8 cellular contexts compared by ENCODE assay signal in the genomic region with DNA sequence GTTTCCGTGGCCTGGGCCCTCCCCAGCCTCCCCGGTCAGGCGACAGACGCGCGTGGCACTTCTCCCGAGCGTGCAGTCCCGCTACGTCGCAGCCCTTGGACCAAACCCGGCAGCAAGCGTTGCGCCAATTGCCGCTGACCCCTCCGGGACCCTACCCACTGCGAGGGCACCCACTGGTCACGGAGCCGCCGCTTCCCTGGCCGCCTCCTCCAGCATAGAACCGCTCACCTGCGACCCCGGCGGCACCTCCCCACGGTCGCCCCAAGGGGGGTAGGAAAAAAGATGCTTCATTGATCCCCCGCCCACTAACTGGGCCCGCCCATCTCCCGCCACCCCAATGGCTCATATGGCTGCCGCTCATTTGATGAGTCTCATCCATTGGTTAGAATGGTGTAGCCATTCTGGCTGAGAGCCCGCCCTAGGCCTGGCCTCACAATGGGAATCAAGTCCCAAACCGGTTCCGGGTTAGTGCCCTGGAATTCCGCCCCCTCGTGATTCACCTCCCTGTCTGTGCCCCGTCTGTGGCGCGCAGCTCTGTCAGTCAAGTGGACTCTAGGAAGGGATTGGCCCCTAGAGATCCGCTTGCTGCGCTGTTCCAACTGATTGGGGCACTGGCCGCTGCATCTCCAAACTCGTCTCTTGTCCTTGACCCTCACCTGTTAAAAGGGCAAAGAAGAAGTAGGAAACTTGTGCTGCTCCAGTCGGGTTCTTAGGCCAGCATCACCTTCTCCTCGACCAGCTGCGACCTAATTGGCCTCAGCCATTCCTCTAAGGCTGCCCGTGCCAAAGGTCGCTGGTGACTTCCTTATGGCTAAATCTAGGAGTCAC. TPM values are rescaled to one million over a fixed set of nuclear protein-coding genes. Genes with fewer than 3 reads are reported as not detected.
A peak's percentile ranks its signal among the peaks of the same experiment; 100 is the strongest.
DNase-seq lines count a peak whose midpoint lies in the region; ATAC-seq and TF ChIP-seq lines count a peak whose summit lies in the region.

MSANTD4 (minus strand) TSS at position 274 of the 828 bp plus-strand sequence. CDS start 11,323 bp downstream, outside the sequence.

- H4K8ac ChIP-seq in trophoblast cell (ENCODE audit: low read depth, low read length): peak within 1 kb of the TSS; percentile 90

- intact Hi-C loops in adrenal gland (cut with DNase I): loop anchor here in 1 of 2 donors (10.0 kb wide), 1 partner anchor 53 kb away; the partner anchor contains the start of genes AASDHPPT and KBTBD3
- intact Hi-C loops in cardiac septum (cut with DNase I): loop anchor here (2.0 kb wide), 1 partner anchor 55 kb away; the partner anchor contains the start of genes AASDHPPT and KBTBD3
- intact Hi-C loops in transverse colon (cut with DNase I; ENCODE audit: low total_unique reads): no loop called here

- ATAC-seq in HG02763 (IDR thresholded peaks at IDR 0.05; ENCODE audit: unreplicated experiment) (peak; percentile 97), T-cell (replicated peaks in 1 of 4) (peak; percentile 95 to 97 (median 97))

- H4K12ac ChIP-seq in trophoblast cell (ENCODE audit: low read depth, low read length): peak within 1 kb of the TSS; percentile 58

- peaks cover 16% of the 10 kb centered on the region for H3K36me3 Mint-ChIP-seq in T-cell

- H2BK120ac ChIP-seq in trophoblast cell (ENCODE audit: insufficient read depth, low read length, poor library complexity): no peak within 1 kb of the TSS

- CTCF ChIA-PET in T-cell (lab: Charles Lee): no interaction called here

- WGBS in adrenal gland, 4 donors: 0 to 8% (median 2%) methylated on average over 14 to 48 of the region's 48 CpGs
- no CpG with 5 or more reads among the region's 48 CpGs for WGBS in trophoblast cell (ENCODE audit: extremely low coverage, insufficient coverage, insufficient read length)
- 2 to 17% methylated on average over 3 to 47 of the region's 48 CpGs for WGBS in transverse colon (ENCODE audit: low coverage in 1 of 2), 2 donors

- no peak for TF ChIP-seq EP300 in transverse colon (IDR thresholded peaks at IDR 0.05; ENCODE audit: low read depth)

- H2AK5ac ChIP-seq in trophoblast cell (ENCODE audit: low read length): no peak within 1 kb of the TSS

- peaks cover 0 to 24% of the 10 kb centered on the region in 2 donors for H3K4me1 ChIP-seq in adrenal gland (replicated peaks in 1 of 2)
- no peaks in the 10 kb centered on the region for H3K4me1 ChIP-seq in trophoblast cell (ENCODE audit: control insufficient read depth in 1 of 2, insufficient read depth in 2 of 2, low read length in 2 of 2)
- peaks cover 0 to 29% (median 3%) of the 10 kb centered on the region in 4 donors for H3K4me1 ChIP-seq in transverse colon

- peaks cover 2 to 9% (median 3%) of the 10 kb centered on the region in 3 donors for H3K9me3 Mint-ChIP-seq in T-cell

- peak within 1 kb of the TSS; percentile 47 for H3K9ac ChIP-seq in trophoblast cell (ENCODE audit: low read length)

- H3K79me1 ChIP-seq in trophoblast cell (ENCODE audit: low read length): peaks cover 4% of the 10 kb centered on the region

- in situ Hi-C loops in transverse colon (cut with MboI; ENCODE audit: low pct_ligation_motif_present in 1 of 4, low pct_unique_long_range_greater_than_20kb in 1 of 4, low sequenced_read_pairs in 3 of 4): no loop called here

- H3K4me3 ChIP-seq in GM12865 (ENCODE audit: low read depth, low read length): peak within 1 kb of the TSS; percentile 97
- peak within 1 kb of the TSS; percentile 39 to 97 (median 53) for H3K4me3 ChIP-seq in adrenal gland
- H3K4me3 ChIP-seq in trophoblast cell (ENCODE audit: low read depth, low read length): peak within 1 kb of the TSS; percentile 97
- H3K4me3 ChIP-seq in transverse colon: peak within 1 kb of the TSS; percentile 57 to 95 (median 78)

- no peaks in the 10 kb centered on the region for H3K9me3 ChIP-seq in adrenal gland (replicated peaks in 1 of 3)
- H3K9me3 ChIP-seq in trophoblast cell (ENCODE audit: insufficient read depth, low read depth, low read length): no peaks in the 10 kb centered on the region
- no peaks in the 10 kb centered on the region for H3K9me3 ChIP-seq in transverse colon

- POLR2A ChIA-PET in T-cell (lab: Charles Lee): no interaction called here

- H3K4me3 Mint-ChIP-seq in T-cell: peak within 1 kb of the TSS; percentile 85 to 97 (median 95)

- H3K4ac ChIP-seq in trophoblast cell (ENCODE audit: low read depth, low read length): peak within 1 kb of the TSS; percentile 42

- peak within 1 kb of the TSS; percentile 96 for H2AFZ ChIP-seq in trophoblast cell (ENCODE audit: insufficient read depth, low read length, poor library complexity)

- no peak within 1 kb of the TSS for H2BK12ac ChIP-seq in trophoblast cell (ENCODE audit: low read length)

- H3K23ac ChIP-seq in trophoblast cell (ENCODE audit: low read length): no peak within 1 kb of the TSS

- H2BK5ac ChIP-seq in trophoblast cell (ENCODE audit: low read depth, low read length, poor library complexity): peak within 1 kb of the TSS; percentile 1

- peak; percentile 39 to 50 for TF ChIP-seq POLR2A in adrenal gland (IDR thresholded peaks at IDR 0.05)
- TF ChIP-seq POLR2A in transverse colon (IDR thresholded peaks at IDR 0.05): peak; percentile 42

- H3K14ac ChIP-seq in trophoblast cell (ENCODE audit: low read length): peak within 1 kb of the TSS; percentile 74

- H3K27ac ChIP-seq in adrenal gland (peak within 1 kb of the TSS in 4 of 5 donors; percentile 14 to 86 (median 64)), trophoblast cell (ENCODE audit: low read depth, low read length) (no peak within 1 kb of the TSS), transverse colon (peak within 1 kb of the TSS; percentile 82 to 86 (median 83))

- peak within 1 kb of the TSS; percentile 58 for H4K91ac ChIP-seq in trophoblast cell (ENCODE audit: low read depth, low read length)

- DNase-seq in GM12865 (ENCODE audit: low read depth): peak; percentile 99
- peak; percentile 95 for DNase-seq in NCI-H1436 treated with DMSO at 0.1 percent for 48 hours (lab: John Stamatoyannopoulos, UW)
- DNase-seq in T-cell: peak; percentile 91 to 98 (median 96)
- peak; percentile 99 to 100 (median 100) for DNase-seq in adrenal gland
- DNase-seq in cardiac septum (ENCODE audit: low spot score): peak; percentile 99
- DNase-seq in trophoblast cell: peak; percentile 99
- peak; percentile 99 for DNase-seq in transverse colon

- peaks cover 45 to 51% (median 50%) of the 10 kb centered on the region in 3 donors for H3K4me1 Mint-ChIP-seq in T-cell

- peak within 1 kb of the TSS; percentile 89 to 91 for H3K27ac Mint-ChIP-seq in T-cell

- peaks cover 2 to 3% of the 10 kb centered on the region in 2 donors for H3K27me3 Mint-ChIP-seq in T-cell

- H3K36me3 ChIP-seq in adrenal gland (replicated peaks in 1 of 2) (no peaks in the 10 kb centered on the region), trophoblast cell (ENCODE audit: control insufficient read depth in 1 of 2, insufficient read depth in 2 of 2, low read length in 2 of 2) (no peaks in the 10 kb centered on the region), transverse colon (no peaks in the 10 kb centered on the region)

- no peaks in the 10 kb centered on the region for H3K27me3 ChIP-seq in adrenal gland
- H3K27me3 ChIP-seq in trophoblast cell (ENCODE audit: insufficient read depth, low read length): no peaks in the 10 kb centered on the region
- no peaks in the 10 kb centered on the region for H3K27me3 ChIP-seq in transverse colon

- TF ChIP-seq CTCF in GM12865 (IDR thresholded peaks at IDR 0.05; ENCODE audit: insufficient read depth, low read depth, low read length, missing control alignments) (no peak), adrenal gland (IDR thresholded peaks at IDR 0.05) (peak in 2 of 6 experiments; percentile 19 to 20), transverse colon (IDR thresholded peaks at IDR 0.05) (peak in 1 of 5 experiments; percentile 17)

- peaks cover 4% of the 10 kb centered on the region for H3K79me2 ChIP-seq in trophoblast cell (ENCODE audit: control insufficient read depth, insufficient read depth, low read length, poor library complexity)

- peak within 1 kb of the TSS; percentile 90 for H3K4me2 ChIP-seq in trophoblast cell (ENCODE audit: low read length)

- peak within 1 kb of the TSS; percentile 18 for H3K18ac ChIP-seq in trophoblast cell (ENCODE audit: low read length)

RNA-seq across cellular contexts. Expression of gene MSANTD4, which starts in this region (rescaled TPM):
- total RNA-seq in T-cell (10 to 100 TPM in 3 of 5 donors, 1 to 10 TPM in 2; 7.9 to 20.2 (median 13.3) TPM), adrenal gland (10 to 100 TPM in 7 of 8 donors, 1 to 10 TPM in 1; 5.0 to 24.8 (median 19.2) TPM), cardiac septum (22.8 TPM), transverse colon (10 to 100 TPM in 2 of 4 donors, 1 to 10 TPM in 2; 2.2 to 13.3 (median 10.2) TPM)
- 10 to 100 TPM in 1 of 3 donors, 1 to 10 TPM in 2; 3.7 to 25.9 (median 8.1) TPM for polyA plus RNA-seq in adrenal gland
- polyA plus RNA-seq in trophoblast cell (2013): 6.4 and 7.1 TPM in 2 replicates
